1 cellular context compared by ENCODE assay signal in the genomic region with DNA sequence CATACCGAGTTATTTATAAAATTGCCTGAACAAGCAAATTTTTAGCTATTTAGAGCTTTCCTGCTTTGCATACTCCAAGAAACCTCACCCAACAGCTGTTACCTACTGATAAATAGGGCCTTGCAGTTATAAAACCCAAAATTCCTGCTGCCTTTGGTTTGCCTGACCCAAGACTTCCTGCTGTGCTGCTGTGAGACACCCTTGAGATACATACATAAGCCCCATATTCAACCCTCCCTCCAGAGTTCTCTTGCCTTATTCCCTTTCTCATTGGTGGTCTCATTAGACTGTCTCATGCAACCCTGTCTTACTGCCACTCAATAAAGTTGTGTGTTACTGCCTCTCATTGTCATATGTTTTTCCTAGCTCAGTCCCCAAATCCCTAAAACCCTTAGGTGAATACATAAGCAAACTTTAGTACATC.
TF ChIP-seq lines count a peak whose summit lies in the region.

No MANE protein-coding gene starts in this region.

TF ChIP-seq in K562, 482 proteins besides CTCF, POLR2A, EP300 and RAD21 (continued from another document and continues in another):
- TF ChIP-seq PML (IDR thresholded peaks at IDR 0.05; ENCODE audit: low read length), result peak; percentile 57; the same call in 1 of the 2 replicates
- peak; percentile 67 for TF ChIP-seq TAL1 (IDR thresholded peaks at IDR 0.05)
- TF ChIP-seq HDAC3 (IDR thresholded peaks at IDR 0.05; ENCODE audit: borderline replicate concordance, partially characterized antibody), result peak; percentile 24
- TF ChIP-seq TEAD4 (IDR thresholded peaks at IDR 0.05; ENCODE audit: low read length), result peak; percentile 80
- TF ChIP-seq TEAD4 (CRISPR knock-in tag; IDR thresholded peaks at IDR 0.05; ENCODE audit: borderline replicate concordance), result no peak
- TF ChIP-seq PHF21A (IDR thresholded peaks at IDR 0.05; ENCODE audit: borderline replicate concordance, low read depth), result no peak
- peak in 1 of 2 experiments; percentile 48; a peak in 1 of 4 replicates for TF ChIP-seq HDAC1 (IDR thresholded peaks at IDR 0.05)
- peak; percentile 27; the same call in 1 of the 2 replicates for TF ChIP-seq POLR2AphosphoS2 (IDR thresholded peaks at IDR 0.05; ENCODE audit: low read length)
- peak in 1 of 2 experiments; percentile 44; a peak in 2 of 4 replicates for TF ChIP-seq TBL1XR1 (IDR thresholded peaks at IDR 0.05; ENCODE audit: low read length in 2 of 2)
- TF ChIP-seq KDM5B (IDR thresholded peaks at IDR 0.05; ENCODE audit: insufficient replicate concordance, low read depth, low read length), result no peak
- peak; percentile 37; the same call in 1 of the 2 replicates for TF ChIP-seq SMARCA4 (IDR thresholded peaks at IDR 0.05)
- TF ChIP-seq NCOR1 (IDR thresholded peaks at IDR 0.05), result peak; percentile 70
- TF ChIP-seq ZNF644 (tag; IDR thresholded peaks at IDR 0.05; ENCODE audit: low read depth), result peak; percentile 85
- TF ChIP-seq, protein P1, sequence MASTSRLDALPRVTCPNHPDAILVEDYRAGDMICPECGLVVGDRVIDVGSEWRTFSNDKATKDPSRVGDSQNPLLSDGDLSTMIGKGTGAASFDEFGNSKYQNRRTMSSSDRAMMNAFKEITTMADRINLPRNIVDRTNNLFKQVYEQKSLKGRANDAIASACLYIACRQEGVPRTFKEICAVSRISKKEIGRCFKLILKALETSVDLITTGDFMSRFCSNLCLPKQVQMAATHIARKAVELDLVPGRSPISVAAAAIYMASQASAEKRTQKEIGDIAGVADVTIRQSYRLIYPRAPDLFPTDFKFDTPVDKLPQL (IDR thresholded peaks at IDR 0.05; ENCODE audit: extremely low read depth, insufficient read length), result peak; percentile 34
- 0 out of 2 replicates have a peak, but pooled peaks have one; percentile 11 for TF ChIP-seq CREM (IDR thresholded peaks at IDR 0.05; ENCODE audit: low read depth)
- TF ChIP-seq, protein P2, sequence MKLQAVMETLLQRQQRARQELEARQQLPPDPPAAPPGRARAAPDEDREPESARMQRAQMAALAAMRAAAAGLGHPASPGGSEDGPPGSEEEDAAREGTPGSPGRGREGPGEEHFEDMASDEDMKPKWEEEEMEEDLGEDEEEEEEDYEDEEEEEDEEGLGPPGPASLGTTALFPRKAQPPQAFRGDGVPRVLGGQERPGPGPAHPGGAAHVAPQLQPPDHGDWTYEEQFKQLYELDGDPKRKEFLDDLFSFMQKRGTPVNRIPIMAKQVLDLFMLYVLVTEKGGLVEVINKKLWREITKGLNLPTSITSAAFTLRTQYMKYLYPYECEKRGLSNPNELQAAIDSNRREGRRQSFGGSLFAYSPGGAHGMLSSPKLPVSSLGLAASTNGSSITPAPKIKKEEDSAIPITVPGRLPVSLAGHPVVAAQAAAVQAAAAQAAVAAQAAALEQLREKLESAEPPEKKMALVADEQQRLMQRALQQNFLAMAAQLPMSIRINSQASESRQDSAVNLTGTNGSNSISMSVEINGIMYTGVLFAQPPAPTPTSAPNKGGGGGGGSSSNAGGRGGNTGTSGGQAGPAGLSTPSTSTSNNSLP (IDR thresholded peaks at IDR 0.05; ENCODE audit: borderline replicate concordance, low read depth, low read length), result peak; percentile 9; the same call in 1 of the 2 replicates
- no peak for TF ChIP-seq ZNF12 (CRISPR knock-in tag; IDR thresholded peaks at IDR 0.05)
- no peak for TF ChIP-seq GTF2A2 (tag; IDR thresholded peaks at IDR 0.05)
- TF ChIP-seq KDM1A (IDR thresholded peaks at IDR 0.05), result peak; percentile 31 to 48; a peak in 2 of 4 replicates
- no peak for TF ChIP-seq MED1 (CRISPR knock-in tag; IDR thresholded peaks at IDR 0.05; ENCODE audit: borderline replicate concordance)
- peak; percentile 70; the same call in 1 of the 2 replicates for TF ChIP-seq POLR2AphosphoS5 (IDR thresholded peaks at IDR 0.05; ENCODE audit: control insufficient read depth, insufficient read depth, low read depth, low read length)
- TF ChIP-seq BHLHE40 (IDR thresholded peaks at IDR 0.05; ENCODE audit: low read length), result no peak
- TF ChIP-seq, protein P3, sequence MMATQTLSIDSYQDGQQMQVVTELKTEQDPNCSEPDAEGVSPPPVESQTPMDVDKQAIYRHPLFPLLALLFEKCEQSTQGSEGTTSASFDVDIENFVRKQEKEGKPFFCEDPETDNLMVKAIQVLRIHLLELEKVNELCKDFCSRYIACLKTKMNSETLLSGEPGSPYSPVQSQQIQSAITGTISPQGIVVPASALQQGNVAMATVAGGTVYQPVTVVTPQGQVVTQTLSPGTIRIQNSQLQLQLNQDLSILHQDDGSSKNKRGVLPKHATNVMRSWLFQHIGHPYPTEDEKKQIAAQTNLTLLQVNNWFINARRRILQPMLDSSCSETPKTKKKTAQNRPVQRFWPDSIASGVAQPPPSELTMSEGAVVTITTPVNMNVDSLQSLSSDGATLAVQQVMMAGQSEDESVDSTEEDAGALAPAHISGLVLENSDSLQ (IDR thresholded peaks at IDR 0.05), result peak; percentile 45
- 0 out of 2 replicates have a peak, but pooled peaks have one; percentile 44 for TF ChIP-seq NFRKB (IDR thresholded peaks at IDR 0.05; ENCODE audit: low read depth)
- peak; percentile 39; the same call in 1 of the 2 replicates for TF ChIP-seq ZFX (CRISPR knock-in tag; IDR thresholded peaks at IDR 0.05)
- no peak for TF ChIP-seq TCFL5 (CRISPR knock-in tag; conservative IDR thresholded peaks at IDR 0.05)
- peak; percentile 80 for TF ChIP-seq CBFA2T3 (IDR thresholded peaks at IDR 0.05)
- TF ChIP-seq, protein P4, sequence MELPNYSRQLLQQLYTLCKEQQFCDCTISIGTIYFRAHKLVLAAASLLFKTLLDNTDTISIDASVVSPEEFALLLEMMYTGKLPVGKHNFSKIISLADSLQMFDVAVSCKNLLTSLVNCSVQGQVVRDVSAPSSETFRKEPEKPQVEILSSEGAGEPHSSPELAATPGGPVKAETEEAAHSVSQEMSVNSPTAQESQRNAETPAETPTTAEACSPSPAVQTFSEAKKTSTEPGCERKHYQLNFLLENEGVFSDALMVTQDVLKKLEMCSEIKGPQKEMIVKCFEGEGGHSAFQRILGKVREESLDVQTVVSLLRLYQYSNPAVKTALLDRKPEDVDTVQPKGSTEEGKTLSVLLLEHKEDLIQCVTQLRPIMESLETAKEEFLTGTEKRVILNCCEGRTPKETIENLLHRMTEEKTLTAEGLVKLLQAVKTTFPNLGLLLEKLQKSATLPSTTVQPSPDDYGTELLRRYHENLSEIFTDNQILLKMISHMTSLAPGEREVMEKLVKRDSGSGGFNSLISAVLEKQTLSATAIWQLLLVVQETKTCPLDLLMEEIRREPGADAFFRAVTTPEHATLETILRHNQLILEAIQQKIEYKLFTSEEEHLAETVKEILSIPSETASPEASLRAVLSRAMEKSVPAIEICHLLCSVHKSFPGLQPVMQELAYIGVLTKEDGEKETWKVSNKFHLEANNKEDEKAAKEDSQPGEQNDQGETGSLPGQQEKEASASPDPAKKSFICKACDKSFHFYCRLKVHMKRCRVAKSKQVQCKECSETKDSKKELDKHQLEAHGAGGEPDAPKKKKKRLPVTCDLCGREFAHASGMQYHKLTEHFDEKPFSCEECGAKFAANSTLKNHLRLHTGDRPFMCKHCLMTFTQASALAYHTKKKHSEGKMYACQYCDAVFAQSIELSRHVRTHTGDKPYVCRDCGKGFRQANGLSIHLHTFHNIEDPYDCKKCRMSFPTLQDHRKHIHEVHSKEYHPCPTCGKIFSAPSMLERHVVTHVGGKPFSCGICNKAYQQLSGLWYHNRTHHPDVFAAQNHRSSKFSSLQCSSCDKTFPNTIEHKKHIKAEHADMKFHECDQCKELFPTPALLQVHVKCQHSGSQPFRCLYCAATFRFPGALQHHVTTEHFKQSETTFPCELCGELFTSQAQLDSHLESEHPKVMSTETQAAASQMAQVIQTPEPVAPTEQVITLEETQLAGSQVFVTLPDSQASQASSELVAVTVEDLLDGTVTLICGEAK (IDR thresholded peaks at IDR 0.05), result peak; percentile 95
- TF ChIP-seq, protein P4 (CRISPR knock-in tag; IDR thresholded peaks at IDR 0.05), result peak; percentile 87
- TF ChIP-seq FOXK2 (conservative IDR thresholded peaks at IDR 0.05 in 1 of 2, IDR thresholded peaks at IDR 0.05 in 1 of 2; ENCODE audit: low read depth in 2 of 2), result peak in 1 of 2 experiments; percentile 40; a peak in 1 of 4 replicates
- 0 out of 2 replicates have a peak, but pooled peaks have one; percentile 15 for TF ChIP-seq SP1 (CRISPR knock-in tag; IDR thresholded peaks at IDR 0.05)
- TF ChIP-seq FOSL1 (tag; conservative IDR thresholded peaks at IDR 0.05), result peak; percentile 12; the same call in 1 of the 2 replicates
- TF ChIP-seq ETV5 (CRISPR knock-in tag; IDR thresholded peaks at IDR 0.05; ENCODE audit: low read depth), result peak; percentile 55; the same call in 1 of the 2 replicates
- TF ChIP-seq, protein P5, sequence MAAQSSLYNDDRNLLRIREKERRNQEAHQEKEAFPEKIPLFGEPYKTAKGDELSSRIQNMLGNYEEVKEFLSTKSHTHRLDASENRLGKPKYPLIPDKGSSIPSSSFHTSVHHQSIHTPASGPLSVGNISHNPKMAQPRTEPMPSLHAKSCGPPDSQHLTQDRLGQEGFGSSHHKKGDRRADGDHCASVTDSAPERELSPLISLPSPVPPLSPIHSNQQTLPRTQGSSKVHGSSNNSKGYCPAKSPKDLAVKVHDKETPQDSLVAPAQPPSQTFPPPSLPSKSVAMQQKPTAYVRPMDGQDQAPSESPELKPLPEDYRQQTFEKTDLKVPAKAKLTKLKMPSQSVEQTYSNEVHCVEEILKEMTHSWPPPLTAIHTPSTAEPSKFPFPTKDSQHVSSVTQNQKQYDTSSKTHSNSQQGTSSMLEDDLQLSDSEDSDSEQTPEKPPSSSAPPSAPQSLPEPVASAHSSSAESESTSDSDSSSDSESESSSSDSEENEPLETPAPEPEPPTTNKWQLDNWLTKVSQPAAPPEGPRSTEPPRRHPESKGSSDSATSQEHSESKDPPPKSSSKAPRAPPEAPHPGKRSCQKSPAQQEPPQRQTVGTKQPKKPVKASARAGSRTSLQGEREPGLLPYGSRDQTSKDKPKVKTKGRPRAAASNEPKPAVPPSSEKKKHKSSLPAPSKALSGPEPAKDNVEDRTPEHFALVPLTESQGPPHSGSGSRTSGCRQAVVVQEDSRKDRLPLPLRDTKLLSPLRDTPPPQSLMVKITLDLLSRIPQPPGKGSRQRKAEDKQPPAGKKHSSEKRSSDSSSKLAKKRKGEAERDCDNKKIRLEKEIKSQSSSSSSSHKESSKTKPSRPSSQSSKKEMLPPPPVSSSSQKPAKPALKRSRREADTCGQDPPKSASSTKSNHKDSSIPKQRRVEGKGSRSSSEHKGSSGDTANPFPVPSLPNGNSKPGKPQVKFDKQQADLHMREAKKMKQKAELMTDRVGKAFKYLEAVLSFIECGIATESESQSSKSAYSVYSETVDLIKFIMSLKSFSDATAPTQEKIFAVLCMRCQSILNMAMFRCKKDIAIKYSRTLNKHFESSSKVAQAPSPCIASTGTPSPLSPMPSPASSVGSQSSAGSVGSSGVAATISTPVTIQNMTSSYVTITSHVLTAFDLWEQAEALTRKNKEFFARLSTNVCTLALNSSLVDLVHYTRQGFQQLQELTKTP (IDR thresholded peaks at IDR 0.05; ENCODE audit: low read depth in 1 of 2, partially characterized antibody in 2 of 2), result peak; percentile 67 to 81
- TF ChIP-seq, protein P6, sequence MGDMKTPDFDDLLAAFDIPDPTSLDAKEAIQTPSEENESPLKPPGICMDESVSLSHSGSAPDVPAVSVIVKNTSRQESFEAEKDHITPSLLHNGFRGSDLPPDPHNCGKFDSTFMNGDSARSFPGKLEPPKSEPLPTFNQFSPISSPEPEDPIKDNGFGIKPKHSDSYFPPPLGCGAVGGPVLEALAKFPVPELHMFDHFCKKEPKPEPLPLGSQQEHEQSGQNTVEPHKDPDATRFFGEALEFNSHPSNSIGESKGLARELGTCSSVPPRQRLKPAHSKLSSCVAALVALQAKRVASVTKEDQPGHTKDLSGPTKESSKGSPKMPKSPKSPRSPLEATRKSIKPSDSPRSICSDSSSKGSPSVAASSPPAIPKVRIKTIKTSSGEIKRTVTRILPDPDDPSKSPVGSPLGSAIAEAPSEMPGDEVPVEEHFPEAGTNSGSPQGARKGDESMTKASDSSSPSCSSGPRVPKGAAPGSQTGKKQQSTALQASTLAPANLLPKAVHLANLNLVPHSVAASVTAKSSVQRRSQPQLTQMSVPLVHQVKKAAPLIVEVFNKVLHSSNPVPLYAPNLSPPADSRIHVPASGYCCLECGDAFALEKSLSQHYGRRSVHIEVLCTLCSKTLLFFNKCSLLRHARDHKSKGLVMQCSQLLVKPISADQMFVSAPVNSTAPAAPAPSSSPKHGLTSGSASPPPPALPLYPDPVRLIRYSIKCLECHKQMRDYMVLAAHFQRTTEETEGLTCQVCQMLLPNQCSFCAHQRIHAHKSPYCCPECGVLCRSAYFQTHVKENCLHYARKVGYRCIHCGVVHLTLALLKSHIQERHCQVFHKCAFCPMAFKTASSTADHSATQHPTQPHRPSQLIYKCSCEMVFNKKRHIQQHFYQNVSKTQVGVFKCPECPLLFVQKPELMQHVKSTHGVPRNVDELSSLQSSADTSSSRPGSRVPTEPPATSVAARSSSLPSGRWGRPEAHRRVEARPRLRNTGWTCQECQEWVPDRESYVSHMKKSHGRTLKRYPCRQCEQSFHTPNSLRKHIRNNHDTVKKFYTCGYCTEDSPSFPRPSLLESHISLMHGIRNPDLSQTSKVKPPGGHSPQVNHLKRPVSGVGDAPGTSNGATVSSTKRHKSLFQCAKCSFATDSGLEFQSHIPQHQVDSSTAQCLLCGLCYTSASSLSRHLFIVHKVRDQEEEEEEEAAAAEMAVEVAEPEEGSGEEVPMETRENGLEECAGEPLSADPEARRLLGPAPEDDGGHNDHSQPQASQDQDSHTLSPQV (IDR thresholded peaks at IDR 0.05), result 0 out of 2 replicates have a peak, but pooled peaks have one; percentile 16
- TF ChIP-seq MTA3 (IDR thresholded peaks at IDR 0.05; ENCODE audit: borderline replicate concordance), result peak; percentile 49; the same call in 1 of the 2 replicates
- 0 out of 2 replicates have a peak, but pooled peaks have one; percentile 14 for TF ChIP-seq ESRRB (CRISPR knock-in tag; IDR thresholded peaks at IDR 0.05; ENCODE audit: borderline replicate concordance)
